1 cellular context compared by ENCODE assay signal in the genomic region with DNA sequence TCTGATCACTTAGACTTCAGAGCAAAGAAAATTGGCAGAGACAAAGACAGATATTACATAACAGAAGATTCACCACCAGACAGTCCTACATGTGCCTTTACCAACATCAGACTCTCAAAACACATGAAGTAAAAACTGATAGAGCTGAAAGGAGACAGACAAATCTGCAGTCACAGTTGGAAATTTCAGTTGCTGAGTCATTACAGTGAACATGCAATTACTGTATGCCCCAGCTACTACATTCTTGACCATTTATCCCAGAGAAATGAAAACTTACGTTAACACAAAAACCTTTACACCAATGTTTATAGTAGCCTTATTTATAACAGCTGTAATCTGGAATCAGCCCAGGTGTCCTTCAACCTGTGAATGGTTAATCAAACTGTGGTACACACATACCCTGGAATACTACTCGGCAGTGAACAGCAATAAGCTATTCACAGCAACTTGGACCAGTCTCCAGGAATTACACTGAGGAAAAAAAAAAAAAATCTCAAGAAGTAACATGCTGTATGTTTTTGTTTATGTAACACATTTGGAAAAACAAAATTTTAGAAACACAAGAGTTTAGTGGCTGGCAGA.
TF ChIP-seq lines count a peak whose summit lies in the region.

No MANE protein-coding gene starts in this region.

TF ChIP-seq in K562, 482 proteins besides CTCF, POLR2A, EP300 and RAD21 (continued from another document and continues in another):
- TF ChIP-seq, protein P1, sequence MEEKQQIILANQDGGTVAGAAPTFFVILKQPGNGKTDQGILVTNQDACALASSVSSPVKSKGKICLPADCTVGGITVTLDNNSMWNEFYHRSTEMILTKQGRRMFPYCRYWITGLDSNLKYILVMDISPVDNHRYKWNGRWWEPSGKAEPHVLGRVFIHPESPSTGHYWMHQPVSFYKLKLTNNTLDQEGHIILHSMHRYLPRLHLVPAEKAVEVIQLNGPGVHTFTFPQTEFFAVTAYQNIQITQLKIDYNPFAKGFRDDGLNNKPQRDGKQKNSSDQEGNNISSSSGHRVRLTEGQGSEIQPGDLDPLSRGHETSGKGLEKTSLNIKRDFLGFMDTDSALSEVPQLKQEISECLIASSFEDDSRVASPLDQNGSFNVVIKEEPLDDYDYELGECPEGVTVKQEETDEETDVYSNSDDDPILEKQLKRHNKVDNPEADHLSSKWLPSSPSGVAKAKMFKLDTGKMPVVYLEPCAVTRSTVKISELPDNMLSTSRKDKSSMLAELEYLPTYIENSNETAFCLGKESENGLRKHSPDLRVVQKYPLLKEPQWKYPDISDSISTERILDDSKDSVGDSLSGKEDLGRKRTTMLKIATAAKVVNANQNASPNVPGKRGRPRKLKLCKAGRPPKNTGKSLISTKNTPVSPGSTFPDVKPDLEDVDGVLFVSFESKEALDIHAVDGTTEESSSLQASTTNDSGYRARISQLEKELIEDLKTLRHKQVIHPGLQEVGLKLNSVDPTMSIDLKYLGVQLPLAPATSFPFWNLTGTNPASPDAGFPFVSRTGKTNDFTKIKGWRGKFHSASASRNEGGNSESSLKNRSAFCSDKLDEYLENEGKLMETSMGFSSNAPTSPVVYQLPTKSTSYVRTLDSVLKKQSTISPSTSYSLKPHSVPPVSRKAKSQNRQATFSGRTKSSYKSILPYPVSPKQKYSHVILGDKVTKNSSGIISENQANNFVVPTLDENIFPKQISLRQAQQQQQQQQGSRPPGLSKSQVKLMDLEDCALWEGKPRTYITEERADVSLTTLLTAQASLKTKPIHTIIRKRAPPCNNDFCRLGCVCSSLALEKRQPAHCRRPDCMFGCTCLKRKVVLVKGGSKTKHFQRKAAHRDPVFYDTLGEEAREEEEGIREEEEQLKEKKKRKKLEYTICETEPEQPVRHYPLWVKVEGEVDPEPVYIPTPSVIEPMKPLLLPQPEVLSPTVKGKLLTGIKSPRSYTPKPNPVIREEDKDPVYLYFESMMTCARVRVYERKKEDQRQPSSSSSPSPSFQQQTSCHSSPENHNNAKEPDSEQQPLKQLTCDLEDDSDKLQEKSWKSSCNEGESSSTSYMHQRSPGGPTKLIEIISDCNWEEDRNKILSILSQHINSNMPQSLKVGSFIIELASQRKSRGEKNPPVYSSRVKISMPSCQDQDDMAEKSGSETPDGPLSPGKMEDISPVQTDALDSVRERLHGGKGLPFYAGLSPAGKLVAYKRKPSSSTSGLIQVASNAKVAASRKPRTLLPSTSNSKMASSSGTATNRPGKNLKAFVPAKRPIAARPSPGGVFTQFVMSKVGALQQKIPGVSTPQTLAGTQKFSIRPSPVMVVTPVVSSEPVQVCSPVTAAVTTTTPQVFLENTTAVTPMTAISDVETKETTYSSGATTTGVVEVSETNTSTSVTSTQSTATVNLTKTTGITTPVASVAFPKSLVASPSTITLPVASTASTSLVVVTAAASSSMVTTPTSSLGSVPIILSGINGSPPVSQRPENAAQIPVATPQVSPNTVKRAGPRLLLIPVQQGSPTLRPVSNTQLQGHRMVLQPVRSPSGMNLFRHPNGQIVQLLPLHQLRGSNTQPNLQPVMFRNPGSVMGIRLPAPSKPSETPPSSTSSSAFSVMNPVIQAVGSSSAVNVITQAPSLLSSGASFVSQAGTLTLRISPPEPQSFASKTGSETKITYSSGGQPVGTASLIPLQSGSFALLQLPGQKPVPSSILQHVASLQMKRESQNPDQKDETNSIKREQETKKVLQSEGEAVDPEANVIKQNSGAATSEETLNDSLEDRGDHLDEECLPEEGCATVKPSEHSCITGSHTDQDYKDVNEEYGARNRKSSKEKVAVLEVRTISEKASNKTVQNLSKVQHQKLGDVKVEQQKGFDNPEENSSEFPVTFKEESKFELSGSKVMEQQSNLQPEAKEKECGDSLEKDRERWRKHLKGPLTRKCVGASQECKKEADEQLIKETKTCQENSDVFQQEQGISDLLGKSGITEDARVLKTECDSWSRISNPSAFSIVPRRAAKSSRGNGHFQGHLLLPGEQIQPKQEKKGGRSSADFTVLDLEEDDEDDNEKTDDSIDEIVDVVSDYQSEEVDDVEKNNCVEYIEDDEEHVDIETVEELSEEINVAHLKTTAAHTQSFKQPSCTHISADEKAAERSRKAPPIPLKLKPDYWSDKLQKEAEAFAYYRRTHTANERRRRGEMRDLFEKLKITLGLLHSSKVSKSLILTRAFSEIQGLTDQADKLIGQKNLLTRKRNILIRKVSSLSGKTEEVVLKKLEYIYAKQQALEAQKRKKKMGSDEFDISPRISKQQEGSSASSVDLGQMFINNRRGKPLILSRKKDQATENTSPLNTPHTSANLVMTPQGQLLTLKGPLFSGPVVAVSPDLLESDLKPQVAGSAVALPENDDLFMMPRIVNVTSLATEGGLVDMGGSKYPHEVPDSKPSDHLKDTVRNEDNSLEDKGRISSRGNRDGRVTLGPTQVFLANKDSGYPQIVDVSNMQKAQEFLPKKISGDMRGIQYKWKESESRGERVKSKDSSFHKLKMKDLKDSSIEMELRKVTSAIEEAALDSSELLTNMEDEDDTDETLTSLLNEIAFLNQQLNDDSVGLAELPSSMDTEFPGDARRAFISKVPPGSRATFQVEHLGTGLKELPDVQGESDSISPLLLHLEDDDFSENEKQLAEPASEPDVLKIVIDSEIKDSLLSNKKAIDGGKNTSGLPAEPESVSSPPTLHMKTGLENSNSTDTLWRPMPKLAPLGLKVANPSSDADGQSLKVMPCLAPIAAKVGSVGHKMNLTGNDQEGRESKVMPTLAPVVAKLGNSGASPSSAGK (IDR thresholded peaks at IDR 0.05) = 0 out of 2 replicates have a peak, but pooled peaks have one; percentile 46
- TF ChIP-seq KLF10 (CRISPR knock-in tag; IDR thresholded peaks at IDR 0.05) (no peak), ZNF121 (CRISPR knock-in tag; conservative IDR thresholded peaks at IDR 0.05) (no peak), SREBF1 (IDR thresholded peaks at IDR 0.05; ENCODE audit: borderline replicate concordance, low read depth, low read length) (no peak), FOXA1 (IDR thresholded peaks at IDR 0.05; ENCODE audit: borderline replicate concordance) (no peak), SOX6 (IDR thresholded peaks at IDR 0.05) (no peak), RBM14 (IDR thresholded peaks at IDR 0.05; ENCODE audit: borderline replicate concordance, insufficient read depth, low read depth, low read length) (no peak), ZNF408 (CRISPR knock-in tag; IDR thresholded peaks at IDR 0.05; ENCODE audit: low read depth) (no peak), ZNF146 (CRISPR knock-in tag; IDR thresholded peaks at IDR 0.05; ENCODE audit: unreplicated experiment) (peak; percentile 86), TFAM (CRISPR knock-in tag; conservative IDR thresholded peaks at IDR 0.05) (no peak), MIER1 (IDR thresholded peaks at IDR 0.05; ENCODE audit: low read depth) (no peak), DPF2 (IDR thresholded peaks at IDR 0.05) (peak; percentile 65; the same call in 1 of the 2 replicates), ZNF75A (CRISPR knock-in tag; IDR thresholded peaks at IDR 0.05) (no peak), MAFG (tag; conservative IDR thresholded peaks at IDR 0.05) (peak; percentile 84), NELFE (IDR thresholded peaks at IDR 0.05; ENCODE audit: insufficient read depth, insufficient read length) (no peak), ZFP1 (CRISPR knock-in tag; IDR thresholded peaks at IDR 0.05) (no peak), BCOR (IDR thresholded peaks at IDR 0.05) (peak; percentile 67; the same call in 1 of the 2 replicates), NCOR1 (IDR thresholded peaks at IDR 0.05) (peak; percentile 6; the same call in 1 of the 2 replicates), CBX3 (IDR thresholded peaks at IDR 0.05; ENCODE audit: borderline replicate concordance in 1 of 2, low read length in 2 of 2) (peak in 1 of 2 experiments; percentile 52; a peak in 1 of 3 replicates), RCOR1 (IDR thresholded peaks at IDR 0.05; ENCODE audit: borderline replicate concordance in 1 of 2, low read depth in 2 of 2, low read length in 2 of 2) (no peak), ZNF140 (CRISPR knock-in tag; IDR thresholded peaks at IDR 0.05) (no peak)
- TF ChIP-seq, protein P2, sequence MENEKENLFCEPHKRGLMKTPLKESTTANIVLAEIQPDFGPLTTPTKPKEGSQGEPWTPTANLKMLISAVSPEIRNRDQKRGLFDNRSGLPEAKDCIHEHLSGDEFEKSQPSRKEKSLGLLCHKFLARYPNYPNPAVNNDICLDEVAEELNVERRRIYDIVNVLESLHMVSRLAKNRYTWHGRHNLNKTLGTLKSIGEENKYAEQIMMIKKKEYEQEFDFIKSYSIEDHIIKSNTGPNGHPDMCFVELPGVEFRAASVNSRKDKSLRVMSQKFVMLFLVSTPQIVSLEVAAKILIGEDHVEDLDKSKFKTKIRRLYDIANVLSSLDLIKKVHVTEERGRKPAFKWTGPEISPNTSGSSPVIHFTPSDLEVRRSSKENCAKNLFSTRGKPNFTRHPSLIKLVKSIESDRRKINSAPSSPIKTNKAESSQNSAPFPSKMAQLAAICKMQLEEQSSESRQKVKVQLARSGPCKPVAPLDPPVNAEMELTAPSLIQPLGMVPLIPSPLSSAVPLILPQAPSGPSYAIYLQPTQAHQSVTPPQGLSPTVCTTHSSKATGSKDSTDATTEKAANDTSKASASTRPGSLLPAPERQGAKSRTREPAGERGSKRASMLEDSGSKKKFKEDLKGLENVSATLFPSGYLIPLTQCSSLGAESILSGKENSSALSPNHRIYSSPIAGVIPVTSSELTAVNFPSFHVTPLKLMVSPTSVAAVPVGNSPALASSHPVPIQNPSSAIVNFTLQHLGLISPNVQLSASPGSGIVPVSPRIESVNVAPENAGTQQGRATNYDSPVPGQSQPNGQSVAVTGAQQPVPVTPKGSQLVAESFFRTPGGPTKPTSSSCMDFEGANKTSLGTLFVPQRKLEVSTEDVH (IDR thresholded peaks at IDR 0.05; ENCODE audit: low read depth, partially characterized antibody) = no peak
- TF ChIP-seq, protein P3, sequence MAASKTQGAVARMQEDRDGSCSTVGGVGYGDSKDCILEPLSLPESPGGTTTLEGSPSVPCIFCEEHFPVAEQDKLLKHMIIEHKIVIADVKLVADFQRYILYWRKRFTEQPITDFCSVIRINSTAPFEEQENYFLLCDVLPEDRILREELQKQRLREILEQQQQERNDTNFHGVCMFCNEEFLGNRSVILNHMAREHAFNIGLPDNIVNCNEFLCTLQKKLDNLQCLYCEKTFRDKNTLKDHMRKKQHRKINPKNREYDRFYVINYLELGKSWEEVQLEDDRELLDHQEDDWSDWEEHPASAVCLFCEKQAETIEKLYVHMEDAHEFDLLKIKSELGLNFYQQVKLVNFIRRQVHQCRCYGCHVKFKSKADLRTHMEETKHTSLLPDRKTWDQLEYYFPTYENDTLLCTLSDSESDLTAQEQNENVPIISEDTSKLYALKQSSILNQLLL (CRISPR knock-in tag; IDR thresholded peaks at IDR 0.05; ENCODE audit: borderline replicate concordance) = no peak
- TF ChIP-seq, protein P4, sequence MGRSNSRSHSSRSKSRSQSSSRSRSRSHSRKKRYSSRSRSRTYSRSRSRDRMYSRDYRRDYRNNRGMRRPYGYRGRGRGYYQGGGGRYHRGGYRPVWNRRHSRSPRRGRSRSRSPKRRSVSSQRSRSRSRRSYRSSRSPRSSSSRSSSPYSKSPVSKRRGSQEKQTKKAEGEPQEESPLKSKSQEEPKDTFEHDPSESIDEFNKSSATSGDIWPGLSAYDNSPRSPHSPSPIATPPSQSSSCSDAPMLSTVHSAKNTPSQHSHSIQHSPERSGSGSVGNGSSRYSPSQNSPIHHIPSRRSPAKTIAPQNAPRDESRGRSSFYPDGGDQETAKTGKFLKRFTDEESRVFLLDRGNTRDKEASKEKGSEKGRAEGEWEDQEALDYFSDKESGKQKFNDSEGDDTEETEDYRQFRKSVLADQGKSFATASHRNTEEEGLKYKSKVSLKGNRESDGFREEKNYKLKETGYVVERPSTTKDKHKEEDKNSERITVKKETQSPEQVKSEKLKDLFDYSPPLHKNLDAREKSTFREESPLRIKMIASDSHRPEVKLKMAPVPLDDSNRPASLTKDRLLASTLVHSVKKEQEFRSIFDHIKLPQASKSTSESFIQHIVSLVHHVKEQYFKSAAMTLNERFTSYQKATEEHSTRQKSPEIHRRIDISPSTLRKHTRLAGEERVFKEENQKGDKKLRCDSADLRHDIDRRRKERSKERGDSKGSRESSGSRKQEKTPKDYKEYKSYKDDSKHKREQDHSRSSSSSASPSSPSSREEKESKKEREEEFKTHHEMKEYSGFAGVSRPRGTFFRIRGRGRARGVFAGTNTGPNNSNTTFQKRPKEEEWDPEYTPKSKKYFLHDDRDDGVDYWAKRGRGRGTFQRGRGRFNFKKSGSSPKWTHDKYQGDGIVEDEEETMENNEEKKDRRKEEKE (IDR thresholded peaks at IDR 0.05; ENCODE audit: borderline replicate concordance in 1 of 2, control insufficient read depth in 1 of 2, low read depth in 2 of 2, low read length in 1 of 2) = no peak
- TF ChIP-seq, protein P5, sequence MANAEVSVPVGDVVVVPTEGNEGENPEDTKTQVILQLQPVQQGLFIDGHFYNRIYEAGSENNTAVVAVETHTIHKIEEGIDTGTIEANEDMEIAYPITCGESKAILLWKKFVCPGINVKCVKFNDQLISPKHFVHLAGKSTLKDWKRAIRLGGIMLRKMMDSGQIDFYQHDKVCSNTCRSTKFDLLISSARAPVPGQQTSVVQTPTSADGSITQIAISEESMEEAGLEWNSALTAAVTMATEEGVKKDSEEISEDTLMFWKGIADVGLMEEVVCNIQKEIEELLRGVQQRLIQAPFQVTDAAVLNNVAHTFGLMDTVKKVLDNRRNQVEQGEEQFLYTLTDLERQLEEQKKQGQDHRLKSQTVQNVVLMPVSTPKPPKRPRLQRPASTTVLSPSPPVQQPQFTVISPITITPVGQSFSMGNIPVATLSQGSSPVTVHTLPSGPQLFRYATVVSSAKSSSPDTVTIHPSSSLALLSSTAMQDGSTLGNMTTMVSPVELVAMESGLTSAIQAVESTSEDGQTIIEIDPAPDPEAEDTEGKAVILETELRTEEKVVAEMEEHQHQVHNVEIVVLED (CRISPR knock-in tag; IDR thresholded peaks at IDR 0.05) = no peak
- TF ChIP-seq, protein P6, sequence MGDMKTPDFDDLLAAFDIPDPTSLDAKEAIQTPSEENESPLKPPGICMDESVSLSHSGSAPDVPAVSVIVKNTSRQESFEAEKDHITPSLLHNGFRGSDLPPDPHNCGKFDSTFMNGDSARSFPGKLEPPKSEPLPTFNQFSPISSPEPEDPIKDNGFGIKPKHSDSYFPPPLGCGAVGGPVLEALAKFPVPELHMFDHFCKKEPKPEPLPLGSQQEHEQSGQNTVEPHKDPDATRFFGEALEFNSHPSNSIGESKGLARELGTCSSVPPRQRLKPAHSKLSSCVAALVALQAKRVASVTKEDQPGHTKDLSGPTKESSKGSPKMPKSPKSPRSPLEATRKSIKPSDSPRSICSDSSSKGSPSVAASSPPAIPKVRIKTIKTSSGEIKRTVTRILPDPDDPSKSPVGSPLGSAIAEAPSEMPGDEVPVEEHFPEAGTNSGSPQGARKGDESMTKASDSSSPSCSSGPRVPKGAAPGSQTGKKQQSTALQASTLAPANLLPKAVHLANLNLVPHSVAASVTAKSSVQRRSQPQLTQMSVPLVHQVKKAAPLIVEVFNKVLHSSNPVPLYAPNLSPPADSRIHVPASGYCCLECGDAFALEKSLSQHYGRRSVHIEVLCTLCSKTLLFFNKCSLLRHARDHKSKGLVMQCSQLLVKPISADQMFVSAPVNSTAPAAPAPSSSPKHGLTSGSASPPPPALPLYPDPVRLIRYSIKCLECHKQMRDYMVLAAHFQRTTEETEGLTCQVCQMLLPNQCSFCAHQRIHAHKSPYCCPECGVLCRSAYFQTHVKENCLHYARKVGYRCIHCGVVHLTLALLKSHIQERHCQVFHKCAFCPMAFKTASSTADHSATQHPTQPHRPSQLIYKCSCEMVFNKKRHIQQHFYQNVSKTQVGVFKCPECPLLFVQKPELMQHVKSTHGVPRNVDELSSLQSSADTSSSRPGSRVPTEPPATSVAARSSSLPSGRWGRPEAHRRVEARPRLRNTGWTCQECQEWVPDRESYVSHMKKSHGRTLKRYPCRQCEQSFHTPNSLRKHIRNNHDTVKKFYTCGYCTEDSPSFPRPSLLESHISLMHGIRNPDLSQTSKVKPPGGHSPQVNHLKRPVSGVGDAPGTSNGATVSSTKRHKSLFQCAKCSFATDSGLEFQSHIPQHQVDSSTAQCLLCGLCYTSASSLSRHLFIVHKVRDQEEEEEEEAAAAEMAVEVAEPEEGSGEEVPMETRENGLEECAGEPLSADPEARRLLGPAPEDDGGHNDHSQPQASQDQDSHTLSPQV (IDR thresholded peaks at IDR 0.05) = peak; percentile 35; the same call in 1 of the 2 replicates
